19 cellular contexts compared by ENCODE assay signal in the genomic region with DNA sequence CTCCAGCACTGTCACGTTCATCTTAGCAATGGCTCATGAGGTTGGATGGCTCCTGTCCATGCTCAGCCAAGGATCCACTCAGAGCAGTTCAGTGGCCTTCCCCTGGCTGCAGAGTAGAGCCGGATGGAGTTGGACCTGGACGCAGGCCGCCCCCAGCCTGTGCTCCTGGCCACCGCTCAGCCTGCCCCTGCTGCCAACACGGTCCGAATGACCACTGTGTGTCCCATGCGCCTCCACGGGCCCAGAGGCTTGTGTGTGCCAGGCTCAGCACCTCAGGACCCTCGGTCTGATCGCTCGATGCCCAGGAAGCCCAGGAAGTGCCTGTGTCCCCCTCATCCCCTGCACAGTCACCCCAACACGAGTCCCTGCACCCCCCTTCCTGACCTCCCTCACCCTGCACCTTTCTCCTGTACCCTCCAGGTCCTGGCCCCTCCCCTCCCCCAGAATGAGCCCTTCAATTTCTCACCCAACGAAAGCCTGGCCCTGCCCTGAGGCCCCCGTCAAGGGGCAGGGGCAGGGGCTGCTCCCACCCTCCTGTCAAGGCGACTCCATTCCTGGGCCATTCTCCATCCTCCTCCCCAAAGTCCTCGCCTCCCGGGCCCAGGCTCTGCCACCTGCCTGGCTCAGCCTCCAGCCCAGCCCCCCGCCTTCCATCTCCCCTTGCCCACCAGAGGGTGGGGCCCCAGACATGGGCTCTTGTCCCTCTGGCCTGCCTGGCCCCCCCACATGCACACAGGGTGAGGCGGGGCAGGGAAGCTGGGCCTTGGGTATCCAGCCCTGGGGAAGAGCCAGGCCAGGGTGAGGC.
"Had no signal": no experiment of that assay in that cellular context is flagged by ENCODE, and none has a peak within 500 bp of the region (broad histone marks: within the 10 kb centered on the region; RNA-seq: fewer than 3 reads in every experiment).

No MANE protein-coding gene starts in this region.

- H3K36me3 Mint-ChIP-seq: activated naive CD4-positive, alpha-beta T cell treated with anti-CD3 and anti-CD28 coated beads, Interleukin-2, amount 10 ng/mL, durations not matched to agents 7 days and 5 days; stimulated activated memory B cell treated with anti-CD40 and anti-IgM and Interleukin-4, amounts not matched to agents 10 μg/mL and 1 μg/mL and 100 μg/mL, for 72 hours; type B pancreatic cell had no signal

- H3K36me3 ChIP-seq: adrenal gland had no signal

- H3K27ac ChIP-seq: adrenal gland, hepatocyte, psoas muscle, testis had no signal

- H3K4me3 ChIP-seq: adrenal gland, hepatocyte, psoas muscle, smooth muscle cell, testis had no signal

- H3K27me3 ChIP-seq: hepatocyte, testis had no signal

- H3K4me2 ChIP-seq: hepatocyte, smooth muscle cell had no signal

- H3K79me2 ChIP-seq: hepatocyte had no signal

- H2AFZ ChIP-seq: hepatocyte had no signal

- H3K9me3 Mint-ChIP-seq: activated CD8-positive, alpha-beta T cell treated with anti-CD3 and anti-CD28 coated beads for 36 hours; activated naive CD4-positive, alpha-beta T cell treated with anti-CD3 and anti-CD28 coated beads, Interleukin-2, amount 10 ng/mL, durations not matched to agents 7 days and 5 days; activated T-helper 17 cell treated with anti-CD3 and anti-CD28 coated beads, Interleukin-2, amount 50 U/mL, for 72 hours; effector memory CD8-positive, alpha-beta T cell; neural crest cell; type B pancreatic cell had no signal

- ATAC-seq: activated CD8-positive, alpha-beta T cell treated with anti-CD3 and anti-CD28 coated beads for 36 hours; activated T-helper 17 cell treated with anti-CD3 and anti-CD28 coated beads, Interleukin-2, amount 50 U/mL, for 72 hours; effector memory CD8-positive, alpha-beta T cell; psoas muscle; sciatic nerve; stimulated activated memory B cell treated with anti-CD40 and anti-IgM and Interleukin-4, amounts not matched to agents 10 μg/mL and 1 μg/mL and 100 μg/mL, for 72 hours had no signal

- DNase-seq: activated CD4-positive, alpha-beta T cell treated with anti-CD3 and anti-CD28 coated beads for 48 hours; activated CD4-positive, CD25-positive, alpha-beta regulatory T cell; activated CD8-positive, alpha-beta T cell treated with anti-CD3 and anti-CD28 coated beads for 36 hours; activated naive CD4-positive, alpha-beta T cell treated with anti-CD3 and anti-CD28 coated beads, Interleukin-2, amount 10 ng/mL, durations not matched to agents 7 days and 5 days; activated T-cell treated with anti-CD3 and anti-CD28 coated beads, Interleukin-2, amount 50 U/mL, for 1 hour; adrenal gland; effector memory CD8-positive, alpha-beta T cell; midbrain; stimulated activated CD4-positive, alpha-beta T cell treated with anti-CD3 and anti-CD28 coated beads, Interleukin-4, amount 100 ng/mL, for 24 hours; T1000; testis had no signal

- H3K4me1 ChIP-seq: adrenal gland, psoas muscle, testis had no signal

- H3K27ac Mint-ChIP-seq: activated CD8-positive, alpha-beta T cell treated with anti-CD3 and anti-CD28 coated beads for 36 hours; activated naive CD4-positive, alpha-beta T cell treated with anti-CD3 and anti-CD28 coated beads, Interleukin-2, amount 10 ng/mL, durations not matched to agents 7 days and 5 days; activated T-helper 17 cell treated with anti-CD3 and anti-CD28 coated beads, Interleukin-2, amount 50 U/mL, for 72 hours; effector memory CD8-positive, alpha-beta T cell; stimulated activated memory B cell treated with anti-CD40 and anti-IgM and Interleukin-4, amounts not matched to agents 10 μg/mL and 1 μg/mL and 100 μg/mL, for 72 hours; type B pancreatic cell had no signal

- H3K9me3 ChIP-seq: adrenal gland, psoas muscle, testis had no signal

- H3K4me1 Mint-ChIP-seq: activated naive CD4-positive, alpha-beta T cell treated with anti-CD3 and anti-CD28 coated beads, Interleukin-2, amount 10 ng/mL, durations not matched to agents 7 days and 5 days; activated T-helper 17 cell treated with anti-CD3 and anti-CD28 coated beads, Interleukin-2, amount 50 U/mL, for 72 hours; stimulated activated memory B cell treated with anti-CD40 and anti-IgM and Interleukin-4, amounts not matched to agents 10 μg/mL and 1 μg/mL and 100 μg/mL, for 72 hours had no signal

- H3K4me3 Mint-ChIP-seq: activated CD8-positive, alpha-beta T cell treated with anti-CD3 and anti-CD28 coated beads for 36 hours; activated naive CD4-positive, alpha-beta T cell treated with anti-CD3 and anti-CD28 coated beads, Interleukin-2, amount 10 ng/mL, durations not matched to agents 7 days and 5 days; activated T-helper 17 cell treated with anti-CD3 and anti-CD28 coated beads, Interleukin-2, amount 50 U/mL, for 72 hours; effector memory CD8-positive, alpha-beta T cell; neural crest cell; stimulated activated memory B cell treated with anti-CD40 and anti-IgM and Interleukin-4, amounts not matched to agents 10 μg/mL and 1 μg/mL and 100 μg/mL, for 72 hours; type B pancreatic cell had no signal
